20 cellular contexts compared by ENCODE assay signal in genomic region chr17:18250259-18250658, GRCh38. TPM values are rescaled to one million over a fixed set of nuclear protein-coding genes. Genes with fewer than 3 reads are reported as not detected.
DNase-seq lines count a peak whose midpoint lies in the region; ATAC-seq and TF ChIP-seq lines count a peak whose summit lies in the region.
"Had no signal": no experiment of that assay in that cellular context is flagged by ENCODE, and none has a peak within 500 bp of the region (broad histone marks: within the 10 kb centered on the region; RNA-seq: fewer than 3 reads in every experiment).

No MANE protein-coding gene starts in this region.

- no peak overlapping the region for H2BK15ac ChIP-seq in neuronal stem cell (ENCODE audit: low read length)

- POLR2A ChIA-PET in WTC11 (lab: Charles Lee): no interaction called here

- no peak overlapping the region for H3K23ac ChIP-seq in neuronal stem cell (ENCODE audit: low read depth, low read length, poor library complexity)

- CTCF ChIA-PET in WTC11 (lab: Charles Lee): interaction anchor here (0.6 to 0.9 kb wide), 2 partner anchors 33 to 71 kb away, joined by 3 read pairs; no protein-coding TSS in a partner anchor

- H3K9me3 Mint-ChIP-seq in WTC11: no peaks in the 10 kb centered on the region
- H3K9me3 Mint-ChIP-seq: CD4-positive, CD25-positive, alpha-beta regulatory T cell; stimulated activated memory B cell treated with anti-CD40 and anti-IgM and Interleukin-4, amounts not matched to agents 10 μg/mL and 1 μg/mL and 100 μg/mL, for 72 hours had no signal

- peak; percentile 4; the same call in 1 of the 2 replicates for ATAC-seq in WTC11
- ATAC-seq: A549; activated CD8-positive, alpha-beta memory T cell treated with anti-CD3 and anti-CD28 coated beads, Interleukin-2, amount 10 ng/mL, durations not matched to agents 7 days and 5 days; gastroesophageal sphincter; stimulated activated memory B cell treated with anti-CD40 and anti-IgM and Interleukin-4, amounts not matched to agents 10 μg/mL and 1 μg/mL and 100 μg/mL, for 72 hours had no signal

- H3K27ac ChIP-seq in neuronal stem cell (replicated peaks; ENCODE audit: low read length): no peak overlapping the region
- H3K27ac ChIP-seq: A549, brain microvascular endothelial cell, gastroesophageal sphincter, sigmoid colon, uterus had no signal

- no peak overlapping the region for H3K4me3 Mint-ChIP-seq in WTC11
- H3K4me3 Mint-ChIP-seq: activated CD8-positive, alpha-beta memory T cell treated with anti-CD3 and anti-CD28 coated beads, Interleukin-2, amount 10 ng/mL, durations not matched to agents 7 days and 5 days; stimulated activated memory B cell treated with anti-CD40 and anti-IgM and Interleukin-4, amounts not matched to agents 10 μg/mL and 1 μg/mL and 100 μg/mL, for 72 hours had no signal

- H4K91ac ChIP-seq in neuronal stem cell (ENCODE audit: low read depth, low read length, poor library complexity): no peak overlapping the region

- peaks cover 0 to 9% of the 10 kb centered on the region in 2 donors for H3K4me1 ChIP-seq in neuronal stem cell (ENCODE audit: control insufficient read depth in 2 of 2, insufficient read depth in 1 of 2, low read depth in 1 of 2, low read length in 2 of 2)
- H3K4me1 ChIP-seq: uterus had no signal

- H3K18ac ChIP-seq in neuronal stem cell (ENCODE audit: low read length): no peak overlapping the region

- peaks cover 59% of the 10 kb centered on the region for H3K36me3 Mint-ChIP-seq in WTC11

- peaks cover 24% of the 10 kb centered on the region for H3K4me1 Mint-ChIP-seq in WTC11

- no peak overlapping the region for H2AFZ ChIP-seq in neuronal stem cell (ENCODE audit: low read length)

- H2BK5ac ChIP-seq in neuronal stem cell (ENCODE audit: low read length): no peak overlapping the region

- H2AK5ac ChIP-seq in neuronal stem cell (ENCODE audit: low read depth, low read length): no peak overlapping the region

- H3K4me2 ChIP-seq in neuronal stem cell (ENCODE audit: insufficient read depth, low read length, poor library complexity, severe bottlenecking): no peak overlapping the region
- H3K4me2 ChIP-seq: A549 had no signal

- no peak overlapping the region for H3K4ac ChIP-seq in neuronal stem cell (ENCODE audit: low read length)

- no peak overlapping the region for H4K8ac ChIP-seq in neuronal stem cell (ENCODE audit: low read depth, low read length)

- H2BK12ac ChIP-seq in neuronal stem cell (ENCODE audit: low read length): no peak overlapping the region

- H3K9me3 ChIP-seq in neuronal stem cell (replicated peaks in 1 of 2; ENCODE audit: control insufficient read depth in 2 of 2, insufficient read depth in 1 of 2, low read depth in 1 of 2, low read length in 2 of 2): no peaks in the 10 kb centered on the region
- H3K9me3 ChIP-seq: A549, gastroesophageal sphincter, sigmoid colon, uterus had no signal

- peaks cover 6% of the 10 kb centered on the region for H3K79me1 ChIP-seq in neuronal stem cell (ENCODE audit: low read depth, low read length)

- H2BK120ac ChIP-seq in neuronal stem cell (ENCODE audit: low read depth, low read length): no peak overlapping the region

- H3K27ac Mint-ChIP-seq in WTC11: peak overlapping the region; percentile 44; the same call in 1 of the 2 replicates
- H3K27ac Mint-ChIP-seq: activated CD8-positive, alpha-beta memory T cell treated with anti-CD3 and anti-CD28 coated beads, Interleukin-2, amount 10 ng/mL, durations not matched to agents 7 days and 5 days; stimulated activated memory B cell treated with anti-CD40 and anti-IgM and Interleukin-4, amounts not matched to agents 10 μg/mL and 1 μg/mL and 100 μg/mL, for 72 hours had no signal

- no peaks in the 10 kb centered on the region for H3K27me3 Mint-ChIP-seq in WTC11 (ENCODE audit: low read depth)
- H3K27me3 Mint-ChIP-seq: activated CD8-positive, alpha-beta memory T cell treated with anti-CD3 and anti-CD28 coated beads, Interleukin-2, amount 10 ng/mL, durations not matched to agents 7 days and 5 days; CD4-positive, CD25-positive, alpha-beta regulatory T cell; stimulated activated memory B cell treated with anti-CD40 and anti-IgM and Interleukin-4, amounts not matched to agents 10 μg/mL and 1 μg/mL and 100 μg/mL, for 72 hours had no signal

- no peaks in the 10 kb centered on the region for H3K27me3 ChIP-seq in neuronal stem cell (ENCODE audit: control insufficient read depth in 3 of 3, insufficient read depth in 3 of 3, low read depth in 1 of 3, low read length in 3 of 3)
- H3K27me3 ChIP-seq: brain microvascular endothelial cell, gastroesophageal sphincter, sigmoid colon, uterus had no signal

- no peak for TF ChIP-seq CTCF in WTC11 (IDR thresholded peaks at IDR 0.05)

- peak overlapping the region; percentile 15 for H3K9ac ChIP-seq in neuronal stem cell (ENCODE audit: low read depth, low read length, poor library complexity)

- H3K4me3 ChIP-seq in neuronal stem cell (ENCODE audit: low read length in 2 of 2): no peak overlapping the region
- H3K4me3 ChIP-seq: A549, gastroesophageal sphincter, sigmoid colon, uterus had no signal

- WGBS in neuronal stem cell (ENCODE audit: extremely low coverage in 2 of 2, insufficient read length in 2 of 2, insufficient replicate concordance in 1 of 2), 2 donors: no CpG with 5 or more reads among the region's 9 CpGs

- DNase-seq in NCI-H1417 (lab: John Stamatoyannopoulos, UW) (peak; percentile 12 to 53 (median 29)), NCI-H1417 treated with DMSO at 0.1 percent for 48 hours (lab: John Stamatoyannopoulos, UW) (no peak), NCI-H1105 treated with DMSO at 0.1 percent for 48 hours (lab: John Stamatoyannopoulos, UW) (peak; percentile 56), WTC11 (ENCODE audit: low spot score) (no peak), neuronal stem cell (ENCODE audit: low spot score) (no peak), GOT3 (lab: John Stamatoyannopoulos, UW) (no peak), amniotic stem cell (lab: John Stamatoyannopoulos, UW) (no peak), middle frontal gyrus (ENCODE audit: extremely low spot score, low spot score) (no peak)
- DNase-seq: activated CD8-positive, alpha-beta memory T cell treated with anti-CD3 and anti-CD28 coated beads, Interleukin-2, amount 10 ng/mL, durations not matched to agents 7 days and 5 days; activated naive CD4-positive, alpha-beta T cell; brain microvascular endothelial cell; CD4-positive, CD25-positive, alpha-beta regulatory T cell; NCI-H1092; sigmoid colon; stimulated activated CD4-positive, alpha-beta T cell treated with anti-CD3 and anti-CD28 coated beads, Interleukin-4, amount 100 ng/mL, for 4 hours; SW 1271; uterus had no signal

- peaks cover 74 to 92% of the 10 kb centered on the region in 2 donors for H3K36me3 ChIP-seq in neuronal stem cell (replicated peaks in 1 of 2; ENCODE audit: control insufficient read depth in 2 of 2, insufficient read depth in 2 of 2, low read length in 2 of 2)
- H3K36me3 ChIP-seq: uterus had no signal

- H3K14ac ChIP-seq in neuronal stem cell (ENCODE audit: low read length): no peak overlapping the region

TF ChIP-seq in WTC11, 78 proteins besides CTCF, POLR2A, EP300 and RAD21 (continues in another document):
- TF ChIP-seq CREB1 (CRISPR knock-in tag; IDR thresholded peaks at IDR 0.05) (no peak), ZBTB43 (CRISPR knock-in tag; IDR thresholded peaks at IDR 0.05) (no peak), ZNF232 (CRISPR knock-in tag; IDR thresholded peaks at IDR 0.05) (no peak), MYBL2 (CRISPR knock-in tag; IDR thresholded peaks at IDR 0.05) (no peak), JUN (CRISPR knock-in tag; IDR thresholded peaks at IDR 0.05) (no peak)
- TF ChIP-seq, protein P1, sequence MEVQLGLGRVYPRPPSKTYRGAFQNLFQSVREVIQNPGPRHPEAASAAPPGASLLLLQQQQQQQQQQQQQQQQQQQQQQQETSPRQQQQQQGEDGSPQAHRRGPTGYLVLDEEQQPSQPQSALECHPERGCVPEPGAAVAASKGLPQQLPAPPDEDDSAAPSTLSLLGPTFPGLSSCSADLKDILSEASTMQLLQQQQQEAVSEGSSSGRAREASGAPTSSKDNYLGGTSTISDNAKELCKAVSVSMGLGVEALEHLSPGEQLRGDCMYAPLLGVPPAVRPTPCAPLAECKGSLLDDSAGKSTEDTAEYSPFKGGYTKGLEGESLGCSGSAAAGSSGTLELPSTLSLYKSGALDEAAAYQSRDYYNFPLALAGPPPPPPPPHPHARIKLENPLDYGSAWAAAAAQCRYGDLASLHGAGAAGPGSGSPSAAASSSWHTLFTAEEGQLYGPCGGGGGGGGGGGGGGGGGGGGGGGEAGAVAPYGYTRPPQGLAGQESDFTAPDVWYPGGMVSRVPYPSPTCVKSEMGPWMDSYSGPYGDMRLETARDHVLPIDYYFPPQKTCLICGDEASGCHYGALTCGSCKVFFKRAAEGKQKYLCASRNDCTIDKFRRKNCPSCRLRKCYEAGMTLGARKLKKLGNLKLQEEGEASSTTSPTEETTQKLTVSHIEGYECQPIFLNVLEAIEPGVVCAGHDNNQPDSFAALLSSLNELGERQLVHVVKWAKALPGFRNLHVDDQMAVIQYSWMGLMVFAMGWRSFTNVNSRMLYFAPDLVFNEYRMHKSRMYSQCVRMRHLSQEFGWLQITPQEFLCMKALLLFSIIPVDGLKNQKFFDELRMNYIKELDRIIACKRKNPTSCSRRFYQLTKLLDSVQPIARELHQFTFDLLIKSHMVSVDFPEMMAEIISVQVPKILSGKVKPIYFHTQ (CRISPR knock-in tag; IDR thresholded peaks at IDR 0.05): no peak

RNA-seq across cellular contexts. Expression of gene FLII, which starts 8.3 kb away (rescaled TPM):
- total RNA-seq in WTC11 (2021): 298 to 313 TPM (median 309 TPM) in 3 replicates
- polyA plus RNA-seq in neuronal stem cell (2013, experiment 1 of 2): 127 TPM
- polyA plus RNA-seq in neuronal stem cell (2013, experiment 2 of 2): 124 TPM

RNA-seq across cellular contexts. Expression of gene MIEF2, which starts 10.2 kb away (rescaled TPM):
- total RNA-seq in WTC11 (2021): 15.7 to 18.8 TPM (median 17.9 TPM) in 3 replicates
- 4.4 TPM for polyA plus RNA-seq in neuronal stem cell (2013, experiment 1 of 2)
- polyA plus RNA-seq in neuronal stem cell (2013, experiment 2 of 2): 4.6 TPM

RNA-seq across cellular contexts. Expression of gene LLGL1, which starts 24.8 kb away (rescaled TPM):
- total RNA-seq in WTC11 (2021): 76.0 to 87.8 TPM (median 78.6 TPM) in 3 replicates
- 72.8 TPM for polyA plus RNA-seq in neuronal stem cell (2013, experiment 1 of 2)
- polyA plus RNA-seq in neuronal stem cell (2013, experiment 2 of 2): 73.5 TPM

Comparison
In these comparisons a context has a peak if more than half of its experiments do, and no peak if none do; other contexts are left out.
1. DNase-seq: peak in NCI-H1417 (3 of 3) and NCI-H1105 treated with DMSO at 0.1 percent for 48 hours (single experiment); none in NCI-H1417 treated with DMSO at 0.1 percent for 48 hours (single experiment), WTC11 (single experiment), neuronal stem cell (single experiment), GOT3 (single experiment), amniotic stem cell (single experiment) and middle frontal gyrus (single experiment).